ENCODE assay signal across 14 cellular contexts in the genomic region with DNA sequence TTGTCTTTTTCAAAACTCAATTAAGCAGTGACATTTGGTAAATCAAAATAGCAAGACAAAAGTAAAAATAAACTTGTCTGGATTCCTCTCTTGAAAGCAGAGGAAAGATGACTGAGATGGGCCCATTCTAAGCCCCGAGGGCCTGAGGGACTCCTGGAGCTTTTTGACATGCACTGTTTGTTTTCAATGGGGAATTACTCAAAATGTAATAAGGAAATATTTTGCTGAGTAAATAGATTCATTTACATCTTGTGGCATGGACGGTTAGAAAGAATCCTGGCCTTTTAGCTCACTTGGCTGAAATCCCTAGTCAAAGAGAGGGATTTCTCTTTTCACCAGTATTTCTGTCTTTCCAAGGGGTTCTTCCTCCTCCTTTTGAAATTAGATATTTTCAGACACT.
A peak's percentile ranks its signal among the peaks of the same experiment; 100 is the strongest.
DNase-seq lines count a peak whose midpoint lies in the region; ATAC-seq lines count a peak whose summit lies in the region.
"Had no signal": no experiment of that assay in that cellular context is flagged by ENCODE, and none has a peak within 500 bp of the region (broad histone marks: within the 10 kb centered on the region; RNA-seq: fewer than 3 reads in every experiment).

No MANE protein-coding gene starts in this region.

- no peaks in the 10 kb centered on the region for H3K79me2 ChIP-seq in GM23248 (ENCODE audit: insufficient read depth)

- in situ Hi-C loops in GM23248 (cut with MboI), result no loop called here

- 28 to 37% methylated on average over 2 of the region's 2 CpGs for WGBS in GM23248 (ENCODE audit: low coverage in 1 of 2, low lambda C conversion rate in 2 of 2, missing lambda C conversion rate in 2 of 2), 2 experiments

- H3K27ac ChIP-seq in BLaER1 (peak overlapping the region; percentile 48; the same call in 1 of the 2 replicates), GM23248 (no peak overlapping the region)

- H4K20me1 ChIP-seq in BLaER1 (no peaks in the 10 kb centered on the region), GM23248 (ENCODE audit: insufficient read depth) (no peaks in the 10 kb centered on the region)

- H3F3A ChIP-seq in GM23248 (ENCODE audit: insufficient read depth), result no peaks in the 10 kb centered on the region

- H3K27me3 ChIP-seq in BLaER1 (no peaks in the 10 kb centered on the region), GM23248 (replicated peaks; ENCODE audit: insufficient read depth) (no peaks in the 10 kb centered on the region)

- no peak for ATAC-seq in GM19328 (IDR thresholded peaks at IDR 0.05; ENCODE audit: unreplicated experiment)
- ATAC-seq: HepG2, Panc1, T-cell had no signal

- H2AFZ ChIP-seq in GM23248, result peak overlapping the region; percentile 56; the same call in 1 of the 2 replicates

- H3K36me3 ChIP-seq in BLaER1, result no peaks in the 10 kb centered on the region
- H3K36me3 ChIP-seq in GM23248 (ENCODE audit: low read depth), result no peaks in the 10 kb centered on the region

- DNase-seq in GM23248 (no peak), NCI-H69 (lab: John Stamatoyannopoulos, UW) (peak; percentile 2), foreskin melanocyte (peak; percentile 37), GM19240 (ENCODE audit: insufficient read length, low spot score) (no peak)
- no peak for DNase-seq in activated CD4-positive, alpha-beta T cell treated with anti-CD3 and anti-CD28 coated beads for 4 hours
- DNase-seq: DMS 273 treated with DMSO at 0.1 percent for 48 hours, NCI-H1930, NCI-H2171 treated with DMSO at 0.1 percent for 48 hours, NCI-H510A, T-cell had no signal

- H3K9me3 ChIP-seq in BLaER1, result peaks cover 18% of the 10 kb centered on the region
- H3K9me3 ChIP-seq in GM23248 (ENCODE audit: low read depth), result no peaks in the 10 kb centered on the region

- peak overlapping the region; percentile 34; the same call in 1 of the 2 replicates for H3K9ac ChIP-seq in BLaER1
- no peak overlapping the region for H3K9ac ChIP-seq in GM23248

- H3K9me2 ChIP-seq in GM23248 (ENCODE audit: insufficient read depth), result no peaks in the 10 kb centered on the region

- H3K4me2 ChIP-seq in BLaER1, result peak overlapping the region; percentile 72
- H3K4me2 ChIP-seq in GM23248 (ENCODE audit: unreplicated experiment), result no peak overlapping the region

- H3K4me1 ChIP-seq in BLaER1 (peaks cover 26% of the 10 kb centered on the region), GM23248 (ENCODE audit: insufficient read depth) (no peaks in the 10 kb centered on the region)

- H3K4me3 ChIP-seq in BLaER1, result no peak overlapping the region
- H3K4me3 ChIP-seq in GM23248, result no peak overlapping the region

Comparison
In these comparisons a context has a peak if more than half of its experiments do, and no peak if none do; other contexts are left out.
1. DNase-seq: peak in NCI-H69 (single experiment) and foreskin melanocyte (single experiment); none in GM23248 (single experiment), GM19240 (single experiment) and activated CD4-positive, alpha-beta T cell treated with anti-CD3 and anti-CD28 coated beads for 4 hours (0 of 2).